Comparison of ENCODE assay signal across 8 cellular contexts in genomic region chr2:160491922-160492371, GRCh38. TPM values are rescaled to one million over a fixed set of nuclear protein-coding genes. Genes with fewer than 3 reads are reported as not detected.
DNase-seq lines count a peak whose midpoint lies in the region; ATAC-seq and TF ChIP-seq lines count a peak whose summit lies in the region.

No MANE protein-coding gene starts in this region.

- in situ Hi-C loops in ACHN (cut with HindIII; ENCODE audit: low pct_ligation_motif_present, low pct_unique_long_range_greater_than_20kb, low sequenced_read_pairs) (no loop called here), brain microvascular endothelial cell (cut with HindIII; ENCODE audit: low pct_ligation_motif_present, low sequenced_read_pairs) (no loop called here), transverse colon (cut with MboI; ENCODE audit: low pct_ligation_motif_present in 1 of 4, low pct_unique_long_range_greater_than_20kb in 1 of 4, low sequenced_read_pairs in 3 of 4) (no loop called here)

- TF ChIP-seq EP300 in transverse colon (IDR thresholded peaks at IDR 0.05; ENCODE audit: low read depth) = no peak

- peaks cover 24% of the 10 kb centered on the region for H3K4me1 ChIP-seq in HUES6 (ENCODE audit: control insufficient read depth, insufficient read depth, low read length)
- peaks cover 0 to 17% (median 3%) of the 10 kb centered on the region in 4 donors for H3K4me1 ChIP-seq in right lobe of liver
- peaks cover 0 to 12% (median 1%) of the 10 kb centered on the region in 4 donors for H3K4me1 ChIP-seq in transverse colon

- no peaks in the 10 kb centered on the region for H3K9me3 ChIP-seq in HUES6 (ENCODE audit: control insufficient read depth, insufficient read depth, low read depth, low read length)
- H3K9me3 ChIP-seq in right lobe of liver = no peaks in the 10 kb centered on the region
- no peaks in the 10 kb centered on the region for H3K9me3 ChIP-seq in transverse colon

- H3K27me3 ChIP-seq in HUES6 (ENCODE audit: control insufficient read depth, insufficient read depth, low read length) (no peaks in the 10 kb centered on the region), brain microvascular endothelial cell (replicated peaks) (no peaks in the 10 kb centered on the region), right lobe of liver (no peaks in the 10 kb centered on the region), transverse colon (peaks cover 48% of the 10 kb centered on the region)

- H3K4me3 ChIP-seq in HUES6 (ENCODE audit: low read depth, low read length) = peak overlapping the region; percentile 89
- H3K4me3 ChIP-seq in brain microvascular endothelial cell (ENCODE audit: low read depth, low read length) = peak overlapping the region; percentile 82
- peak overlapping the region; percentile 80 to 87 (median 86) for H3K4me3 ChIP-seq in right lobe of liver
- H3K4me3 ChIP-seq in transverse colon = peak overlapping the region; percentile 58 to 88 (median 66)

- TF ChIP-seq POLR2A in right lobe of liver (IDR thresholded peaks at IDR 0.05) (peak; percentile 14), transverse colon (IDR thresholded peaks at IDR 0.05) (no peak)

- no peak for TF ChIP-seq CTCF in brain microvascular endothelial cell (IDR thresholded peaks at IDR 0.05; ENCODE audit: low read depth, low read length, missing control alignments)
- no peak for TF ChIP-seq CTCF in right lobe of liver (IDR thresholded peaks at IDR 0.05)
- no peak for TF ChIP-seq CTCF in transverse colon (IDR thresholded peaks at IDR 0.05)

- intact Hi-C loops in right lobe of liver (cut with DNase I) (no loop called here), transverse colon (cut with DNase I; ENCODE audit: low total_unique reads) (no loop called here)

- peak overlapping the region; percentile 85; the same call in 1 of the 2 replicates for H3K27ac ChIP-seq in HUES6 (ENCODE audit: low read depth, low read length)
- peak overlapping the region; percentile 90 for H3K27ac ChIP-seq in brain microvascular endothelial cell
- peak overlapping the region; percentile 92 to 95 (median 93) for H3K27ac ChIP-seq in right lobe of liver
- peak overlapping the region; percentile 86 to 95 (median 90) for H3K27ac ChIP-seq in transverse colon

- peak overlapping the region; percentile 78 for H3K9ac ChIP-seq in HUES6 (ENCODE audit: low read length)

- 13% methylated on average over 10 of the region's 10 CpGs for WGBS in right lobe of liver (ENCODE audit: insufficient coverage, low coverage, low lambda C conversion rate, missing lambda C conversion rate)
- WGBS in transverse colon (ENCODE audit: low coverage in 1 of 2), 2 donors = 41 to 53% methylated on average over 3 to 10 of the region's 10 CpGs

- H3K36me3 ChIP-seq in HUES6 (ENCODE audit: control insufficient read depth, insufficient read depth, low read length) = no peaks in the 10 kb centered on the region
- no peaks in the 10 kb centered on the region for H3K36me3 ChIP-seq in brain microvascular endothelial cell (replicated peaks)
- no peaks in the 10 kb centered on the region for H3K36me3 ChIP-seq in right lobe of liver
- no peaks in the 10 kb centered on the region for H3K36me3 ChIP-seq in transverse colon

- DNase-seq in ACHN (peak; percentile 68), brain microvascular endothelial cell (peak; percentile 72), right lobe of liver (no peak), transverse colon (no peak)
- DNase-seq in stimulated activated CD4-positive, alpha-beta T cell treated with anti-CD3 and anti-CD28 coated beads, Interleukin-1b, Interleukin-23, amount 100 ng/mL, for 48 hours = no peak

- ATAC-seq in right lobe of liver = peak in 2 of 4 donors; percentile 4
- no peak for ATAC-seq in HG02798 (IDR thresholded peaks at IDR 0.05; ENCODE audit: poor library complexity, unreplicated experiment)
- ATAC-seq in GM18907 (IDR thresholded peaks at IDR 0.05; ENCODE audit: unreplicated experiment) = no peak

RNA-seq across cellular contexts. Expression of gene RBMS1, which starts 1.7 kb away (rescaled TPM):
- total RNA-seq in right lobe of liver = 10 to 100 TPM in 4 of 6 experiments, 1 to 10 TPM in 2; 8.5 to 21.4 (median 14.3) TPM
- total RNA-seq in transverse colon = 10 to 100 TPM; 13.5 to 31.6 (median 23.0) TPM

Comparison
In these comparisons a context has a peak if more than half of its experiments do, and no peak if none do; other contexts are left out.
1. DNase-seq: peak in ACHN (single experiment) and brain microvascular endothelial cell (single experiment); none in right lobe of liver (0 of 3), transverse colon (single experiment) and stimulated activated CD4-positive, alpha-beta T cell treated with anti-CD3 and anti-CD28 coated beads, Interleukin-1b, Interleukin-23, amount 100 ng/mL, for 48 hours (single experiment).
2. Peak in every context shown above with its lines, with median percentiles within 50 percentile points of each other: H3K27ac ChIP-seq and H3K4me3 ChIP-seq.